Comparison of ENCODE assay signal across 12 cellular contexts in genomic region chr2:68190991-68191731, GRCh38. TPM values are rescaled to one million over a fixed set of nuclear protein-coding genes. Genes with fewer than 3 reads are reported as not detected.
A peak's percentile ranks its signal among the peaks of the same experiment; 100 is the strongest.
DNase-seq lines count a peak whose midpoint lies in the region; ATAC-seq and TF ChIP-seq lines count a peak whose summit lies in the region.
"Had no signal": no experiment of that assay in that cellular context is flagged by ENCODE, and none has a peak within 500 bp of the region (broad histone marks: within the 10 kb centered on the region; RNA-seq: fewer than 3 reads in every experiment).

No MANE protein-coding gene starts in this region.

- H3K4me1 ChIP-seq in DND-41 (ENCODE audit: insufficient read depth, low read length) = no peaks in the 10 kb centered on the region

- no peak overlapping the region for H3K4me3 Mint-ChIP-seq in naive thymus-derived CD8-positive, alpha-beta T cell
- H3K4me3 Mint-ChIP-seq: dendritic cell treated with granulocyte-macrophage colony-stimulating factor and Interleukin-4, amounts not matched to agents 40 ng/mL and 50 ng/mL, for 4 days had no signal

- no peaks in the 10 kb centered on the region for H3K27me3 ChIP-seq in DND-41 (ENCODE audit: insufficient read depth, low read length, poor library complexity)

- H3K4me3 ChIP-seq in DND-41 (ENCODE audit: low read depth in 1 of 2, low read length in 2 of 2) (no peak overlapping the region), astrocyte of the spinal cord (ENCODE audit: low read depth, low read length) (no peak overlapping the region)
- H3K4me3 ChIP-seq: lower lobe of right lung had no signal

- no peak overlapping the region for H3K27ac ChIP-seq in DND-41 (ENCODE audit: low read length)
- H3K27ac ChIP-seq: lower lobe of right lung had no signal

- peaks cover 0 to 18% (median 3%) of the 10 kb centered on the region in 3 donors for H3K36me3 Mint-ChIP-seq in naive thymus-derived CD8-positive, alpha-beta T cell

- TF ChIP-seq CTCF in DND-41 (IDR thresholded peaks at IDR 0.05; ENCODE audit: borderline replicate concordance, extremely low read depth, low read length, poor library complexity, severe bottlenecking) (no peak), astrocyte of the spinal cord (IDR thresholded peaks at IDR 0.05; ENCODE audit: low read depth, low read length) (no peak)

- H3K4me1 Mint-ChIP-seq in naive thymus-derived CD8-positive, alpha-beta T cell = peaks cover 11 to 68% (median 51%) of the 10 kb centered on the region in 4 donors

- H3K27ac Mint-ChIP-seq in naive thymus-derived CD8-positive, alpha-beta T cell = peak overlapping the region in 6 of 10 donors; percentile 2 to 71 (median 48)
- H3K27ac Mint-ChIP-seq: dendritic cell treated with granulocyte-macrophage colony-stimulating factor and Interleukin-4, amounts not matched to agents 40 ng/mL and 50 ng/mL, for 4 days had no signal

- H3K9ac ChIP-seq in DND-41 (ENCODE audit: low read depth, low read length) = no peak overlapping the region

- H3K9me3 ChIP-seq in DND-41 (ENCODE audit: insufficient read depth, low read length, severe bottlenecking) = no peaks in the 10 kb centered on the region
- H3K9me3 ChIP-seq: lower lobe of right lung had no signal

- peaks cover 98% of the 10 kb centered on the region for H3K79me2 ChIP-seq in DND-41 (ENCODE audit: insufficient read depth, low read length)

- in situ Hi-C loops in astrocyte of the spinal cord (cut with HindIII; ENCODE audit: low sequenced_read_pairs) = no loop called here

- H2AFZ ChIP-seq in DND-41 (ENCODE audit: low read depth, low read length) = no peak overlapping the region

- POLR2A ChIA-PET in naive thymus-derived CD8-positive, alpha-beta T cell (lab: Charles Lee) = no interaction called here

- no peaks in the 10 kb centered on the region for H3K27me3 Mint-ChIP-seq in naive thymus-derived CD8-positive, alpha-beta T cell
- H3K27me3 Mint-ChIP-seq: dendritic cell treated with granulocyte-macrophage colony-stimulating factor and Interleukin-4, amounts not matched to agents 40 ng/mL and 50 ng/mL, for 4 days had no signal

- H3K9me3 Mint-ChIP-seq in naive thymus-derived CD8-positive, alpha-beta T cell = no peaks in the 10 kb centered on the region
- H3K9me3 Mint-ChIP-seq: dendritic cell treated with granulocyte-macrophage colony-stimulating factor and Interleukin-4, amounts not matched to agents 40 ng/mL and 50 ng/mL, for 4 days had no signal

- H4K20me1 ChIP-seq in DND-41 (ENCODE audit: insufficient read depth, low read length) = peaks cover 35% of the 10 kb centered on the region

- H3K36me3 ChIP-seq in DND-41 (ENCODE audit: insufficient read depth, low read length) = peaks cover 10% of the 10 kb centered on the region

- ATAC-seq in DND-41 (ENCODE audit: insufficient read depth, low read depth) (0 out of 3 replicates have a peak, but pooled peaks have one; percentile 33), GM19035 (IDR thresholded peaks at IDR 0.05; ENCODE audit: unreplicated experiment) (no peak)
- no peak for ATAC-seq in naive thymus-derived CD8-positive, alpha-beta T cell

- DNase-seq in DND-41 = no peak
- peak; percentile 43 for DNase-seq in LoVo (ENCODE audit: low spot score)
- DNase-seq in astrocyte of the spinal cord (ENCODE audit: low read depth, low spot score) = peak; percentile 71
- no peak for DNase-seq in naive thymus-derived CD8-positive, alpha-beta T cell
- DNase-seq in NCI-H526 treated with DMSO at 0.1 percent for 48 hours (lab: John Stamatoyannopoulos, UW) = no peak
- DNase-seq in NK-92 treated with Interleukin-12 subunit alpha and Interleukin-12 subunit beta, amount 100 ng/mL, for 24 hours (lab: John Stamatoyannopoulos, UW) = no peak
- no peak for DNase-seq in amygdala (lab: John Stamatoyannopoulos, UW)
- DNase-seq: lower lobe of right lung; NCI-H1694 treated with DMSO at 0.1 percent for 48 hours; stimulated activated CD4-positive, alpha-beta T cell treated with anti-CD3 and anti-CD28 coated beads, Interleukin-4, amount 100 ng/mL, for 4 hours had no signal

- H3K4me2 ChIP-seq in DND-41 (ENCODE audit: insufficient read depth, low read length) = no peak overlapping the region

RNA-seq across cellular contexts. Expression of gene PNO1, which starts 33.5 kb away (rescaled TPM):
- total RNA-seq in naive thymus-derived CD8-positive, alpha-beta T cell = 10 to 100 TPM; 11.8 to 13.6 TPM
- 10 to 100 TPM; 19.6 to 24.5 (median 20.1) TPM for polyA plus RNA-seq in naive thymus-derived CD8-positive, alpha-beta T cell

Comparison
In these comparisons a context has a peak if more than half of its experiments do, and no peak if none do; other contexts are left out.
1. DNase-seq: peak in LoVo (single experiment) and astrocyte of the spinal cord (single experiment); none in DND-41 (single experiment), naive thymus-derived CD8-positive, alpha-beta T cell (0 of 10), NCI-H526 treated with DMSO at 0.1 percent for 48 hours (single experiment), NK-92 treated with Interleukin-12 subunit alpha and Interleukin-12 subunit beta, amount 100 ng/mL, for 24 hours (single experiment) and amygdala (0 of 56).